In genomic region chr12:72017054-72017651, GRCh38 we compare ENCODE assay signal across 8 cellular contexts.
A peak's percentile ranks its signal among the peaks of the same experiment; 100 is the strongest.
DNase-seq lines count a peak whose midpoint lies in the region; ATAC-seq and TF ChIP-seq lines count a peak whose summit lies in the region.

No MANE protein-coding gene starts in this region.

- TF ChIP-seq CTCF in endothelial cell (IDR thresholded peaks at IDR 0.05; ENCODE audit: unreplicated experiment), result peak; percentile 85

- H3K36me3 Mint-ChIP-seq in endothelial cell (ENCODE audit: low read depth, unreplicated experiment), result no peaks in the 10 kb centered on the region
- no peaks in the 10 kb centered on the region for H3K36me3 Mint-ChIP-seq in stimulated activated naive B cell treated with anti-CD40 and anti-IgM and Interleukin-4, amounts not matched to agents 10 μg/mL and 1 μg/mL and 100 μg/mL, for 72 hours

- H3K27me3 Mint-ChIP-seq in endothelial cell (ENCODE audit: unreplicated experiment), result no peaks in the 10 kb centered on the region
- peaks cover 29 to 35% of the 10 kb centered on the region in 2 donors for H3K27me3 Mint-ChIP-seq in stimulated activated naive B cell treated with anti-CD40 and anti-IgM and Interleukin-4, amounts not matched to agents 10 μg/mL and 1 μg/mL and 100 μg/mL, for 72 hours

- DNase-seq in DMS53 (lab: John Stamatoyannopoulos, UW) (peak; percentile 91), HT1080 (ENCODE audit: low read depth) (peak; percentile 84), NOMO-1 (lab: John Stamatoyannopoulos, UW; ENCODE audit: unreplicated experiment in 2 of 2) (peak; percentile 50 to 51), endothelial cell (ENCODE audit: low spot score) (peak; percentile 79), mucosa of gallbladder (ENCODE audit: low spot score) (peak; percentile 74)
- DNase-seq in activated CD8-positive, alpha-beta memory T cell treated with anti-CD3 and anti-CD28 coated beads for 4 hours (ENCODE audit: low read depth in 2 of 2), result peak; percentile 8 to 17
- peak; percentile 51 for DNase-seq in stimulated activated naive B cell treated with anti-CD40 and anti-IgM and Interleukin-4, amounts not matched to agents 10 μg/mL and 1 μg/mL and 100 μg/mL, for 72 hours

- H3K4me3 Mint-ChIP-seq in endothelial cell (ENCODE audit: unreplicated experiment), result no peak overlapping the region
- no peak overlapping the region for H3K4me3 Mint-ChIP-seq in stimulated activated naive B cell treated with anti-CD40 and anti-IgM and Interleukin-4, amounts not matched to agents 10 μg/mL and 1 μg/mL and 100 μg/mL, for 72 hours

- peaks cover 4% of the 10 kb centered on the region for H3K4me1 Mint-ChIP-seq in endothelial cell (ENCODE audit: unreplicated experiment)
- H3K4me1 Mint-ChIP-seq in stimulated activated naive B cell treated with anti-CD40 and anti-IgM and Interleukin-4, amounts not matched to agents 10 μg/mL and 1 μg/mL and 100 μg/mL, for 72 hours, result no peaks in the 10 kb centered on the region

- no peak overlapping the region for H3K27ac Mint-ChIP-seq in endothelial cell (ENCODE audit: unreplicated experiment)
- no peak overlapping the region for H3K27ac Mint-ChIP-seq in stimulated activated naive B cell treated with anti-CD40 and anti-IgM and Interleukin-4, amounts not matched to agents 10 μg/mL and 1 μg/mL and 100 μg/mL, for 72 hours

- no peaks in the 10 kb centered on the region for H3K9me3 Mint-ChIP-seq in endothelial cell (ENCODE audit: unreplicated experiment)
- H3K9me3 Mint-ChIP-seq in stimulated activated naive B cell treated with anti-CD40 and anti-IgM and Interleukin-4, amounts not matched to agents 10 μg/mL and 1 μg/mL and 100 μg/mL, for 72 hours, result no peaks in the 10 kb centered on the region

- peak; percentile 96 for ATAC-seq in GM21526 (IDR thresholded peaks at IDR 0.05; ENCODE audit: low FRiP score, unreplicated experiment)
- ATAC-seq in stimulated activated naive B cell treated with anti-CD40 and anti-IgM and Interleukin-4, amounts not matched to agents 10 μg/mL and 1 μg/mL and 100 μg/mL, for 72 hours (replicated peaks), result peak; percentile 88 to 95

Comparison
In these comparisons a context has a peak if more than half of its experiments do, and no peak if none do; other contexts are left out.
1. Peak in every context shown above with its lines: DNase-seq and ATAC-seq.
2. DNase-seq: peak in every context shown above with its lines; median percentile 91 in DMS53; 84 in HT1080; 79 in endothelial cell; 74 in mucosa of gallbladder; 51 in stimulated activated naive B cell treated with anti-CD40 and anti-IgM and Interleukin-4, amounts not matched to agents 10 μg/mL and 1 μg/mL and 100 μg/mL, for 72 hours; 50 in NOMO-1; 12 in activated CD8-positive, alpha-beta memory T cell treated with anti-CD3 and anti-CD28 coated beads for 4 hours.